In the genomic region with DNA sequence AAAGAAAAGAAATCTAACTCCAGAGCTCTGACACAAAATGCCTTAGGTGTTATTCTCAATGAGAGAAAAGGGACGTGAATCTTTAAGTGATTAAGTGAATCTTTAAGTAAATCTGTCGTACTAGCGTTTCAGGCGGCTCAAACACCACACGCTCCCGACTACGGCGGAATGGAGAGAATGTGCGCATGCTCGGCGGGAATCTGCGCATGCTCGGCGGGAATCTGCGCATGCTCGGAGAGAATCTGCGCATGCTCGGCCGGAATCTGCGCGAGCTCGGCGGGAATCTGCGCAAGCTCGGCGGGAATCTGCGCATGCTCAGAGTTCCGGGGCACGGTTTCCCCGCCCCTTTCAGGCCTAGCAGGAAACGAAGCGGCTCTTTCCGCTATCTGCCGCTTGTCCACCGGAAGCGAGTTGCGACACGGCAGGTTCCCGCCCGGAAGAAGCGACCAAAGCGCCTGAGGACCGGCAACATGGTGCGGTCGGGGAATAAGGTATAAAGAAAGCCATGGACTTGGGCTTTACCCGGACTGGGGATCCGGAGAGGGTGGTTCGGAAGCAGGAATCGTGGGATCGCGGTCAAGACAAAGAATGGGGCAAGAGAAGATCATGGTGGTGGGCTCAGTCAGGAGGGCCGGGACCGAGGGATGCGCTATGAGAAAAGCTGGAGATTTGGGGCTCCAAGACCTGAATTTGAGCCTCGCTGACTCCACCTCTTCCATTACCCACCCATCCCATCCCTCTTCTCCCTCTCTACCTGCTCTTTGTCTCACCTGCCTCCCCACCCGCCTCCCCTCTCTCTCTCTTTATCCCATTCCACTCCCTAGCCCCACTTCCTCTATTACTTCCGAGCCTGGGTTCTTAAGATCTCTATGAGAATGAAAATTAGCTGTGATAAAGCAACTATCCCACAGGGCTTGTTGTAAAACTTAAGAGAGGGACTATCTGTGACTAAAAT, we compare ENCODE assay signal across 8 cellular contexts. TPM values are rescaled to one million over a fixed set of nuclear protein-coding genes. Genes with fewer than 3 reads are reported as not detected.
DNase-seq lines count a peak whose midpoint lies in the region; ATAC-seq, FAIRE-seq and TF ChIP-seq lines count a peak whose summit lies in the region.

A gene (plus strand): TSS at position 382 of the 955 bp plus-strand sequence. CDS start 89 bp downstream, at position 471.

- DNase-seq in Ammon's horn (ENCODE audit: low spot score) (peak; percentile 91), GM19240 (ENCODE audit: insufficient read length, low spot score) (peak; percentile 53), NCI-H524 treated with DMSO at 0.1 percent for 48 hours (lab: John Stamatoyannopoulos, UW) (peak; percentile 71), chondrocyte (ENCODE audit: low spot score) (peak; percentile 97), kidney (peak; percentile 99)
- peak; percentile 99 for DNase-seq in activated CD4-positive, alpha-beta T cell treated with anti-CD3 and anti-CD28 coated beads for 36 hours
- DNase-seq in stimulated activated CD4-positive, alpha-beta T cell treated with anti-CD3 and anti-CD28 coated beads, Interleukin-15, amount 100 ng/mL, for 1 hour (ENCODE audit: low read depth in 1 of 2, low spot score in 1 of 2), result peak; percentile 95 to 96

- H3K9ac ChIP-seq in kidney (ENCODE audit: low read length in 2 of 2), result peak within 1 kb of the TSS; percentile 95 to 97

- CTCF ChIA-PET in activated CD4-positive, alpha-beta T cell treated with anti-CD3 and anti-CD28 coated beads for 36 hours (lab: Charles Lee), result interaction anchor here (0.7 to 6.1 kb wide), 17 partner anchors 11 to 557 kb away, joined by 3 to 50 read pairs (median 7); a partner anchor contains a TSS

- POLR2A ChIA-PET in activated CD4-positive, alpha-beta T cell treated with anti-CD3 and anti-CD28 coated beads for 36 hours (lab: Charles Lee), result interaction anchor here (0.6 to 1.0 kb wide), 8 partner anchors 25 to 107 kb away, joined by 3 to 6 read pairs (median 4); no protein-coding TSS in a partner anchor

- H3K4me3 Mint-ChIP-seq in activated CD4-positive, alpha-beta T cell treated with anti-CD3 and anti-CD28 coated beads for 36 hours, result peak within 1 kb of the TSS; percentile 95
- H3K4me3 Mint-ChIP-seq in chondrocyte (ENCODE audit: unreplicated experiment), result peak within 1 kb of the TSS; percentile 100

- TF ChIP-seq CTCF in chondrocyte (IDR thresholded peaks at IDR 0.05) (no peak), kidney (IDR thresholded peaks at IDR 0.05; ENCODE audit: borderline replicate concordance, extremely low read depth, insufficient read depth) (no peak)

- no peaks in the 10 kb centered on the region for H3K9me3 ChIP-seq in kidney (ENCODE audit: control insufficient read depth in 1 of 2, low read length in 2 of 2)

- no peaks in the 10 kb centered on the region for H3K27me3 Mint-ChIP-seq in activated CD4-positive, alpha-beta T cell treated with anti-CD3 and anti-CD28 coated beads for 36 hours
- peaks cover 1% of the 10 kb centered on the region for H3K27me3 Mint-ChIP-seq in chondrocyte (ENCODE audit: low read depth)

- H3K27ac Mint-ChIP-seq in activated CD4-positive, alpha-beta T cell treated with anti-CD3 and anti-CD28 coated beads for 36 hours, result peak within 1 kb of the TSS; percentile 98
- H3K27ac Mint-ChIP-seq in chondrocyte (ENCODE audit: unreplicated experiment), result peak within 1 kb of the TSS; percentile 100

- peak; percentile 94 for FAIRE-seq in kidney (lab: Jason Lieb, UNC)

- peaks cover 48% of the 10 kb centered on the region for H3K36me3 Mint-ChIP-seq in activated CD4-positive, alpha-beta T cell treated with anti-CD3 and anti-CD28 coated beads for 36 hours (ENCODE audit: low read depth)
- peaks cover 13% of the 10 kb centered on the region for H3K36me3 Mint-ChIP-seq in chondrocyte (ENCODE audit: low read depth)

- peaks cover 4 to 11% of the 10 kb centered on the region in 2 donors for H3K4me1 ChIP-seq in kidney (ENCODE audit: control insufficient read depth in 1 of 2, insufficient read depth in 1 of 2, low read depth in 1 of 2, low read length in 2 of 2)

- no peaks in the 10 kb centered on the region for H3K9me3 Mint-ChIP-seq in activated CD4-positive, alpha-beta T cell treated with anti-CD3 and anti-CD28 coated beads for 36 hours (ENCODE audit: low read depth)
- no peaks in the 10 kb centered on the region for H3K9me3 Mint-ChIP-seq in chondrocyte (ENCODE audit: low read depth)

- H3K4me1 Mint-ChIP-seq in activated CD4-positive, alpha-beta T cell treated with anti-CD3 and anti-CD28 coated beads for 36 hours, result peaks cover 46% of the 10 kb centered on the region
- H3K4me1 Mint-ChIP-seq in chondrocyte (ENCODE audit: low read depth), result peaks cover 42% of the 10 kb centered on the region

- ATAC-seq in HG03457 (IDR thresholded peaks at IDR 0.05; ENCODE audit: unreplicated experiment), result peak; percentile 48
- peak; percentile 75 for ATAC-seq in activated CD4-positive, alpha-beta T cell treated with anti-CD3 and anti-CD28 coated beads for 36 hours

- H3K4me3 ChIP-seq in kidney (ENCODE audit: low read length in 2 of 2), result peak within 1 kb of the TSS; percentile 95 to 98

- peaks cover 13 to 26% of the 10 kb centered on the region in 2 donors for H3K36me3 ChIP-seq in kidney (ENCODE audit: control insufficient read depth in 1 of 2, insufficient read depth in 2 of 2, low read length in 2 of 2)

- intact Hi-C loops in activated CD4-positive, alpha-beta T cell treated with anti-CD3 and anti-CD28 coated beads for 36 hours (cut with DNase I, micrococcal nuclease), result loop anchor here (1.0 to 2.0 kb wide), 5 partner anchors 28 to 389 kb away; a partner anchor contains a TSS
- intact Hi-C loops in kidney (cut with DNase I), result no loop called here

- peak within 1 kb of the TSS; percentile 86 to 88 for H3K27ac ChIP-seq in kidney (ENCODE audit: low read depth in 2 of 2, low read length in 2 of 2)

RNA-seq across cellular contexts. Expression of the gene that starts here (rescaled TPM):
- 100 to 1,000 TPM; 395 to 536 TPM for total RNA-seq in activated CD4-positive, alpha-beta T cell treated with anti-CD3 and anti-CD28 coated beads for 36 hours
- total RNA-seq in chondrocyte, result 154 to 236 TPM (median 158 TPM) in 3 replicates
- total RNA-seq in kidney, result 265 TPM
- 90.7 TPM for polyA plus RNA-seq in kidney (ENCODE audit: insufficient read depth, low read depth, low replicate concordance)

Comparison
In these comparisons a context has a peak if more than half of its experiments do, and no peak if none do; other contexts are left out.
1. Peak in every context shown above with its lines: DNase-seq, ATAC-seq, H3K4me3 ChIP-seq and H3K27ac ChIP-seq.